ENCODE assay signal across 16 cellular contexts in genomic region chr20:64100946-64101688, GRCh38. TPM values are rescaled to one million over a fixed set of nuclear protein-coding genes. Genes with fewer than 3 reads are reported as not detected.
DNase-seq lines count a peak whose midpoint lies in the region; ATAC-seq and TF ChIP-seq lines count a peak whose summit lies in the region.
"Had no signal": no experiment of that assay in that cellular context is flagged by ENCODE, and none has a peak within 500 bp of the region (broad histone marks: within the 10 kb centered on the region; RNA-seq: fewer than 3 reads in every experiment).

No MANE protein-coding gene starts in this region.

- ATAC-seq in Right ventricle myocardium superior (ENCODE audit: poor library complexity), result no peak
- no peak for ATAC-seq in memory B cell (ENCODE audit: low read depth)
- ATAC-seq in GM19397 (IDR thresholded peaks at IDR 0.05; ENCODE audit: unreplicated experiment), result no peak
- ATAC-seq in HG03439 (IDR thresholded peaks at IDR 0.05; ENCODE audit: unreplicated experiment), result no peak

- TF ChIP-seq CTCF in OCI-LY1 (IDR thresholded peaks at IDR 0.05; ENCODE audit: low read length) (no peak), type B pancreatic cell (conservative IDR thresholded peaks at IDR 0.05) (no peak)

- intact Hi-C loops in Right ventricle myocardium superior (cut with DNase I) (no loop called here), cardiac septum (cut with DNase I) (no loop called here)

- no peak overlapping the region for H2AFZ ChIP-seq in OCI-LY1 (ENCODE audit: low read length)

- H3K27me3 ChIP-seq in OCI-LY1 (ENCODE audit: insufficient read depth, low read length), result no peaks in the 10 kb centered on the region

- H3K4me1 ChIP-seq in OCI-LY1 (ENCODE audit: insufficient read depth, low read length, severe bottlenecking), result peaks cover 40% of the 10 kb centered on the region

- H3K9ac ChIP-seq in OCI-LY1 (ENCODE audit: low read length), result peak overlapping the region; percentile 4; the same call in 1 of the 2 replicates

- no peaks in the 10 kb centered on the region for H4K20me1 ChIP-seq in OCI-LY1 (ENCODE audit: insufficient read depth, low read length)

- peak; percentile 8 for DNase-seq in Right ventricle myocardium superior
- DNase-seq in cardiac septum (ENCODE audit: low spot score), result no peak
- DNase-seq in memory B cell (ENCODE audit: low spot score in 2 of 2), result no peak
- no peak for DNase-seq in type B pancreatic cell (ENCODE audit: extremely low spot score, unreplicated experiment)
- DNase-seq in SW 1271 (lab: John Stamatoyannopoulos, UW), result no peak
- DNase-seq: AML-193, foreskin melanocyte had no signal

- H3K36me3 Mint-ChIP-seq in memory B cell (peaks cover 14% of the 10 kb centered on the region), type B pancreatic cell (no peaks in the 10 kb centered on the region)
- H3K36me3 Mint-ChIP-seq: activated naive CD4-positive, alpha-beta T cell treated with anti-CD3 and anti-CD28 coated beads, Interleukin-2, amount 50 U/mL, for 72 hours had no signal

- no peaks in the 10 kb centered on the region for H3K9me3 ChIP-seq in OCI-LY1 (ENCODE audit: low read length)
- H3K9me3 ChIP-seq: MG63 had no signal

- peak overlapping the region; percentile 55 for H3K4me3 ChIP-seq in OCI-LY1 (ENCODE audit: low read depth, low read length, poor library complexity, severe bottlenecking)
- H3K4me3 ChIP-seq: lung had no signal

- H3K4me1 Mint-ChIP-seq in memory B cell (peaks cover 36% of the 10 kb centered on the region), type B pancreatic cell (ENCODE audit: unreplicated experiment) (peaks cover 5% of the 10 kb centered on the region)

- H3K4me2 ChIP-seq in OCI-LY1 (ENCODE audit: low read length), result peak overlapping the region; percentile 71; the same call in 1 of the 2 replicates

- H3K27me3 Mint-ChIP-seq in memory B cell, result peaks cover 4% of the 10 kb centered on the region
- peaks cover 37% of the 10 kb centered on the region for H3K27me3 Mint-ChIP-seq in type B pancreatic cell

- H3K4me3 Mint-ChIP-seq in memory B cell, result peak overlapping the region; percentile 82
- H3K4me3 Mint-ChIP-seq in type B pancreatic cell, result peak overlapping the region; percentile 69

- H3K36me3 ChIP-seq in OCI-LY1 (ENCODE audit: insufficient read depth, low read length), result no peaks in the 10 kb centered on the region
- H3K36me3 ChIP-seq: cardiac muscle cell, MG63 had no signal

- H3K9me3 Mint-ChIP-seq in memory B cell, result peaks cover 2% of the 10 kb centered on the region
- no peaks in the 10 kb centered on the region for H3K9me3 Mint-ChIP-seq in type B pancreatic cell

- H3K27ac Mint-ChIP-seq in memory B cell (peak overlapping the region; percentile 94), type B pancreatic cell (no peak overlapping the region)
- H3K27ac Mint-ChIP-seq: activated naive CD4-positive, alpha-beta T cell treated with anti-CD3 and anti-CD28 coated beads, Interleukin-2, amount 50 U/mL, for 72 hours had no signal

- peak overlapping the region; percentile 74 for H3K27ac ChIP-seq in OCI-LY1 (ENCODE audit: low read depth, low read length, poor library complexity, severe bottlenecking)
- H3K27ac ChIP-seq: cardiac muscle cell had no signal

- no peaks in the 10 kb centered on the region for H3F3A ChIP-seq in OCI-LY1 (ENCODE audit: insufficient read depth, low read length)

- H3K9me2 ChIP-seq in OCI-LY1 (ENCODE audit: low read depth, low read length), result no peaks in the 10 kb centered on the region

- H3K79me2 ChIP-seq in OCI-LY1 (ENCODE audit: insufficient read depth, low read length), result no peaks in the 10 kb centered on the region

RNA-seq across cellular contexts. Expression of gene NPBWR2, which starts 6.2 kb away (rescaled TPM):
- not detected for total RNA-seq in Right ventricle myocardium superior
- total RNA-seq in cardiac septum, result not detected
- not detected in 2 replicates for total RNA-seq in type B pancreatic cell (ENCODE audit: low replicate concordance)
- total RNA-seq: activated naive CD4-positive, alpha-beta T cell treated with anti-CD3 and anti-CD28 coated beads, Interleukin-2, amount 50 U/mL, for 72 hours; cardiac muscle cell; H1; lung; urinary bladder had no signal

RNA-seq across cellular contexts. Expression of gene LKAAEAR1, which starts 16.9 kb away (rescaled TPM):
- total RNA-seq in Right ventricle myocardium superior (not detected), cardiac septum (not detected), type B pancreatic cell (ENCODE audit: low replicate concordance) (not detected in 2 replicates)
- total RNA-seq: activated naive CD4-positive, alpha-beta T cell treated with anti-CD3 and anti-CD28 coated beads, Interleukin-2, amount 50 U/mL, for 72 hours; urinary bladder had no signal

RNA-seq across cellular contexts. Expression of gene OPRL1, which starts 21.2 kb away (rescaled TPM):
- total RNA-seq in Right ventricle myocardium superior (0.75 TPM), cardiac septum (0.48 TPM), type B pancreatic cell (ENCODE audit: low replicate concordance) (0.50 and 1.9 TPM in 2 replicates)

RNA-seq across cellular contexts. Expression of gene RGS19, which starts 21.8 kb away (rescaled TPM):
- 6.7 TPM for total RNA-seq in Right ventricle myocardium superior
- total RNA-seq in cardiac septum, result 3.1 TPM
- total RNA-seq in type B pancreatic cell (ENCODE audit: low replicate concordance), result 8.4 and 9.5 TPM in 2 replicates

RNA-seq across cellular contexts. Expression of gene TCEA2, which starts 38.1 kb away (rescaled TPM):
- 34.6 TPM for total RNA-seq in Right ventricle myocardium superior
- total RNA-seq in cardiac septum, result 66.0 TPM
- total RNA-seq in type B pancreatic cell (ENCODE audit: low replicate concordance), result 33.4 and 73.3 TPM in 2 replicates
